In genomic region chr14:89616425-89617141, GRCh38 we compare ENCODE assay signal across 8 cellular contexts.
DNase-seq lines count a peak whose midpoint lies in the region; ATAC-seq and TF ChIP-seq lines count a peak whose summit lies in the region.

No MANE protein-coding gene starts in this region.

- H3K9me2 ChIP-seq in Loucy (replicated peaks; ENCODE audit: low read depth, low read length), result no peaks in the 10 kb centered on the region

- H3K9me3 ChIP-seq in Loucy (ENCODE audit: insufficient read depth, low read depth, low read length), result no peaks in the 10 kb centered on the region

- no peak for TF ChIP-seq CTCF in Loucy (conservative IDR thresholded peaks at IDR 0.05; ENCODE audit: low read length)
- no peak for TF ChIP-seq CTCF in choroid plexus epithelial cell (conservative IDR thresholded peaks at IDR 0.05; ENCODE audit: low read depth, low read length)

- H3K4me3 ChIP-seq in Loucy (ENCODE audit: low read length, poor library complexity, severe bottlenecking) (peak overlapping the region; percentile 77), choroid plexus epithelial cell (ENCODE audit: low read depth, low read length) (no peak overlapping the region)

- peak overlapping the region; percentile 90 for H3K4me3 Mint-ChIP-seq in natural killer cell treated with Interleukin-12 subunit alpha and Interleukin-12 subunit beta and Interleukin-15 and Interleukin-18, amount 100 ng/mL, for 72 hours

- H3K4me2 ChIP-seq in Loucy (ENCODE audit: low read depth, low read length, poor library complexity, severe bottlenecking), result peak overlapping the region; percentile 89

- peak overlapping the region; percentile 81 for H3K9ac ChIP-seq in Loucy (ENCODE audit: low read depth, low read length, poor library complexity, severe bottlenecking)

- H3K79me2 ChIP-seq in Loucy (ENCODE audit: insufficient read depth, low read length), result peaks cover 75% of the 10 kb centered on the region

- ATAC-seq in GM21723 (IDR thresholded peaks at IDR 0.05; ENCODE audit: unreplicated experiment) (peak; percentile 57), HG03039 (IDR thresholded peaks at IDR 0.05; ENCODE audit: unreplicated experiment) (no peak)
- ATAC-seq in natural killer cell treated with Interleukin-12 subunit alpha and Interleukin-12 subunit beta and Interleukin-15 and Interleukin-18, amount 100 ng/mL, for 72 hours, result peak; percentile 57 to 79

- peak overlapping the region; percentile 90 to 93 for H3K27ac Mint-ChIP-seq in natural killer cell treated with Interleukin-12 subunit alpha and Interleukin-12 subunit beta and Interleukin-15 and Interleukin-18, amount 100 ng/mL, for 72 hours

- peak; percentile 37 for DNase-seq in NK-92 treated with Interleukin-12 subunit alpha and Interleukin-12 subunit beta, amount 100 ng/mL, for 24 hours (lab: John Stamatoyannopoulos, UW)
- DNase-seq in NK-92 (lab: John Stamatoyannopoulos, UW; ENCODE audit: unreplicated experiment) (no peak), choroid plexus epithelial cell (ENCODE audit: low read depth) (peak; percentile 77), HuH-7.5 (ENCODE audit: low spot score) (no peak)
- no peak for DNase-seq in natural killer cell treated with Interleukin-12 subunit alpha and Interleukin-12 subunit beta and Interleukin-15 and Interleukin-18, amount 100 ng/mL, for 72 hours (ENCODE audit: low spot score)

- H3K4me1 ChIP-seq in Loucy (ENCODE audit: insufficient read depth, low read length, poor library complexity, severe bottlenecking), result peaks cover 77% of the 10 kb centered on the region

- no peak overlapping the region for H2AFZ ChIP-seq in Loucy (ENCODE audit: low read length)

- H3K36me3 ChIP-seq in Loucy (ENCODE audit: insufficient read depth, low read length), result no peaks in the 10 kb centered on the region

- no peaks in the 10 kb centered on the region for H3K27me3 ChIP-seq in Loucy (ENCODE audit: insufficient read depth, low read length, poor library complexity, severe bottlenecking)

- no peaks in the 10 kb centered on the region for H4K20me1 ChIP-seq in Loucy (ENCODE audit: insufficient read depth, low read length, poor library complexity, severe bottlenecking)

- no peaks in the 10 kb centered on the region for H3K27me3 Mint-ChIP-seq in natural killer cell treated with Interleukin-12 subunit alpha and Interleukin-12 subunit beta and Interleukin-15 and Interleukin-18, amount 100 ng/mL, for 72 hours

- H3K9me3 Mint-ChIP-seq in natural killer cell treated with Interleukin-12 subunit alpha and Interleukin-12 subunit beta and Interleukin-15 and Interleukin-18, amount 100 ng/mL, for 72 hours, result no peaks in the 10 kb centered on the region

- H3F3A ChIP-seq in Loucy (ENCODE audit: low read depth), result no peaks in the 10 kb centered on the region; the same call in 1 of the 2 replicates

- peaks cover 4% of the 10 kb centered on the region for H3K36me3 Mint-ChIP-seq in natural killer cell treated with Interleukin-12 subunit alpha and Interleukin-12 subunit beta and Interleukin-15 and Interleukin-18, amount 100 ng/mL, for 72 hours

- H3K4me1 Mint-ChIP-seq in natural killer cell treated with Interleukin-12 subunit alpha and Interleukin-12 subunit beta and Interleukin-15 and Interleukin-18, amount 100 ng/mL, for 72 hours (ENCODE audit: low read depth in 2 of 2), result peaks cover 59 to 72% of the 10 kb centered on the region in 2 donors

Comparison
In these comparisons a context has a peak if more than half of its experiments do, and no peak if none do; other contexts are left out.
1. DNase-seq: peak in NK-92 treated with Interleukin-12 subunit alpha and Interleukin-12 subunit beta, amount 100 ng/mL, for 24 hours (single experiment) and choroid plexus epithelial cell (single experiment); none in NK-92 (single experiment), natural killer cell treated with Interleukin-12 subunit alpha and Interleukin-12 subunit beta and Interleukin-15 and Interleukin-18, amount 100 ng/mL, for 72 hours (single experiment) and HuH-7.5 (single experiment).